9 cellular contexts compared by ENCODE assay signal in genomic region chr6:28729501-28730402, GRCh38.
DNase-seq lines count a peak whose midpoint lies in the region; ATAC-seq and TF ChIP-seq lines count a peak whose summit lies in the region.
"Had no signal": no experiment of that assay in that cellular context is flagged by ENCODE, and none has a peak within 500 bp of the region (broad histone marks: within the 10 kb centered on the region; RNA-seq: fewer than 3 reads in every experiment).

No MANE protein-coding gene starts in this region.

- peaks cover 16% of the 10 kb centered on the region for H3K9me3 Mint-ChIP-seq in T-helper 1 cell treated with Interleukin-12 subunit alpha and Interleukin-12 subunit beta and Interleukin-4 antibody, amounts not matched to agents 30 μg/mL and 1 μg/mL, for 36 hours

- DNase-seq in T-helper 1 cell (no peak), T-helper 17 cell (no peak), fibroblast of mammary gland (ENCODE audit: low read depth) (peak; percentile 9), smooth muscle cell (lab: John Stamatoyannopoulos, UW; ENCODE audit: unreplicated experiment) (no peak)
- no peak for DNase-seq in stimulated activated CD4-positive, alpha-beta T cell treated with anti-CD3 and anti-CD28 coated beads, Interleukin-2, amount 100 ng/mL, for 48 hours
- no peak for DNase-seq in stimulated activated CD4-positive, alpha-beta T cell treated with anti-CD3 and anti-CD28 coated beads, Interleukin-4, amount 100 ng/mL, for 4 hours

- H3K9me3 ChIP-seq in T-helper 17 cell (ENCODE audit: control insufficient read depth, low read length, poor library complexity, severe bottlenecking) (peaks cover 6% of the 10 kb centered on the region), smooth muscle cell (replicated peaks; ENCODE audit: low read depth) (no peaks in the 10 kb centered on the region)

- H3K27me3 Mint-ChIP-seq in T-helper 1 cell treated with Interleukin-12 subunit alpha and Interleukin-12 subunit beta and Interleukin-4 antibody, amounts not matched to agents 30 μg/mL and 1 μg/mL, for 36 hours (ENCODE audit: low read depth), result peaks cover 86% of the 10 kb centered on the region
- H3K27me3 Mint-ChIP-seq in T-helper 17 cell, result peaks cover 83% of the 10 kb centered on the region

- TF ChIP-seq CTCF in fibroblast of mammary gland (conservative IDR thresholded peaks at IDR 0.05; ENCODE audit: control insufficient read depth, insufficient read depth, low read depth, low read length) (no peak), smooth muscle cell (IDR thresholded peaks at IDR 0.05; ENCODE audit: borderline replicate concordance, insufficient read depth, poor library complexity, severe bottlenecking) (no peak)

- H3K27me3 ChIP-seq in smooth muscle cell (ENCODE audit: low read depth), result peaks cover 36% of the 10 kb centered on the region
- H3K27me3 ChIP-seq: right atrium auricular region had no signal

- H3K4me3 Mint-ChIP-seq in T-helper 1 cell treated with Interleukin-12 subunit alpha and Interleukin-12 subunit beta and Interleukin-4 antibody, amounts not matched to agents 30 μg/mL and 1 μg/mL, for 36 hours, result peak overlapping the region; percentile 87
- H3K4me3 Mint-ChIP-seq in T-helper 17 cell, result peak overlapping the region; percentile 83

- no peaks in the 10 kb centered on the region for H3K36me3 ChIP-seq in smooth muscle cell (ENCODE audit: low read depth)
- H3K36me3 ChIP-seq: right atrium auricular region had no signal

- H3F3A ChIP-seq in smooth muscle cell (ENCODE audit: low read depth), result peaks cover 12% of the 10 kb centered on the region

- H4K20me1 ChIP-seq in smooth muscle cell (ENCODE audit: low read depth), result no peaks in the 10 kb centered on the region

- peaks cover 5% of the 10 kb centered on the region for H3K36me3 Mint-ChIP-seq in T-helper 1 cell treated with Interleukin-12 subunit alpha and Interleukin-12 subunit beta and Interleukin-4 antibody, amounts not matched to agents 30 μg/mL and 1 μg/mL, for 36 hours (ENCODE audit: low read depth)
- peaks cover 2% of the 10 kb centered on the region for H3K36me3 Mint-ChIP-seq in T-helper 17 cell (ENCODE audit: low read depth)

- H3K27ac ChIP-seq in smooth muscle cell (ENCODE audit: low read depth), result peak overlapping the region; percentile 80

- H2AFZ ChIP-seq in smooth muscle cell (ENCODE audit: low read depth), result peak overlapping the region; percentile 98

- H3K27ac Mint-ChIP-seq in T-helper 1 cell treated with Interleukin-12 subunit alpha and Interleukin-12 subunit beta and Interleukin-4 antibody, amounts not matched to agents 30 μg/mL and 1 μg/mL, for 36 hours, result peak overlapping the region; percentile 78
- peak overlapping the region; percentile 76 for H3K27ac Mint-ChIP-seq in T-helper 17 cell

- H3K9ac ChIP-seq in smooth muscle cell (ENCODE audit: low read depth), result no peak overlapping the region

- H3K4me1 Mint-ChIP-seq in T-helper 1 cell treated with Interleukin-12 subunit alpha and Interleukin-12 subunit beta and Interleukin-4 antibody, amounts not matched to agents 30 μg/mL and 1 μg/mL, for 36 hours (ENCODE audit: low read depth), result peaks cover 21% of the 10 kb centered on the region
- peaks cover 6% of the 10 kb centered on the region for H3K4me1 Mint-ChIP-seq in T-helper 17 cell

- peaks cover 4% of the 10 kb centered on the region for H3K4me1 ChIP-seq in smooth muscle cell (ENCODE audit: low read depth)
- H3K4me1 ChIP-seq: right atrium auricular region had no signal

- ATAC-seq in T-helper 17 cell (no peak), HG03095 (IDR thresholded peaks at IDR 0.05; ENCODE audit: unreplicated experiment) (no peak)

- peak overlapping the region; percentile 85 for H3K4me2 ChIP-seq in smooth muscle cell

- H3K79me2 ChIP-seq in smooth muscle cell (ENCODE audit: low read depth), result no peaks in the 10 kb centered on the region

- WGBS in smooth muscle cell (ENCODE audit: low lambda C conversion rate), result 4% methylated on average over 24 of the region's 24 CpGs

- H3K4me3 ChIP-seq in fibroblast of mammary gland (ENCODE audit: control insufficient read depth, low read depth, low read length) (peak overlapping the region; percentile 93), smooth muscle cell (peak overlapping the region; percentile 78)
